ENCODE assay signal across 18 cellular contexts in the genomic region with DNA sequence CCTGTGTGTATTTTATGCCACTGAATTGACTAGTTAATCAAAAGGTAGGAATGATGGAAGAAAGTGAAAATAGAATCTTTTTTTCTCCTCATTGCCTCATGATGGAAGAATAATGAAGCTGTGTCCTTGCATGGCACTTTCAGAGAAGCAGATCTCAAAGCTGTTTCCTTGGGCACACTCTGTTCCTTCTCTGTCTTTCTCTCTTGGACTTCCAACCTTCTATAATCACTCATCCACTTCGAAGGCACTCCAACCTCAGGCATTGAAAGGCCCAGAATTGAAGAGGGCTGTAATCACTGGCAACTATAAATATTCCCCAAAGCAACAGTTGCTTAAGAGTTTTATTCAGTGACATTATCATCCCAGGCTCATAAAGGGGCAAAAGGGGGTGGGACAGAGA. TPM values are rescaled to one million over a fixed set of nuclear protein-coding genes. Genes with fewer than 3 reads are reported as not detected.
DNase-seq lines count a peak whose midpoint lies in the region; ATAC-seq and TF ChIP-seq lines count a peak whose summit lies in the region.
"Had no signal": no experiment of that assay in that cellular context is flagged by ENCODE, and none has a peak within 500 bp of the region (broad histone marks: within the 10 kb centered on the region; RNA-seq: fewer than 3 reads in every experiment).

No MANE protein-coding gene starts in this region.

- H3K4me2 ChIP-seq in HCT116 (ENCODE audit: low read length) (no peak overlapping the region; the same call in 1 of the 2 replicates), neural progenitor cell (no peak overlapping the region)

- H4K20me1 ChIP-seq in HCT116 (ENCODE audit: insufficient read depth) (no peaks in the 10 kb centered on the region), neural progenitor cell (ENCODE audit: low read depth) (no peaks in the 10 kb centered on the region)

- H3K9me3 ChIP-seq in HCT116 (ENCODE audit: control insufficient read depth in 1 of 2, insufficient read depth in 1 of 2, low read depth in 1 of 2, low read length in 2 of 2), result no peaks in the 10 kb centered on the region
- no peaks in the 10 kb centered on the region for H3K9me3 ChIP-seq in neural progenitor cell (ENCODE audit: low read depth)
- H3K9me3 ChIP-seq: BE2C, Peyer's patch had no signal

- H3K27me3 Mint-ChIP-seq in neural progenitor cell (ENCODE audit: insufficient read depth, low read depth), result peaks cover 2% of the 10 kb centered on the region
- H3K27me3 Mint-ChIP-seq: CD4-positive, alpha-beta memory T cell had no signal

- CTCF ChIA-PET in HCT116 (lab: Charles Lee), result no interaction called here

- no peak overlapping the region for H3K4me3 Mint-ChIP-seq in neural progenitor cell
- H3K4me3 Mint-ChIP-seq: CD4-positive, alpha-beta memory T cell; H9 had no signal

- H2AFZ ChIP-seq in ACC112 (ENCODE audit: low read length, unreplicated experiment) (peak overlapping the region; percentile 47), HCT116 (ENCODE audit: low read depth, low read length, poor library complexity, severe bottlenecking) (no peak overlapping the region), neural progenitor cell (replicated peaks) (no peak overlapping the region)

- no peak for ATAC-seq in HCT116
- ATAC-seq: SK-N-SH treated with all-trans-retinoic acid at 6 μM for 48 hours had no signal

- no TSS peak for BruUV-seq in HCT116 (replicated peaks; lab: Mats Ljungman, UMichigan)

- H3K79me2 ChIP-seq in ACC112 (ENCODE audit: control insufficient read depth, insufficient read depth, low read length, unreplicated experiment) (no peaks in the 10 kb centered on the region), HCT116 (ENCODE audit: insufficient read depth, low read length) (no peaks in the 10 kb centered on the region), neural progenitor cell (ENCODE audit: low read depth) (no peaks in the 10 kb centered on the region)

- H3K27me3 ChIP-seq in ACC112 (ENCODE audit: insufficient read depth, low read length), result no peaks in the 10 kb centered on the region
- H3K27me3 ChIP-seq in HCT116 (ENCODE audit: insufficient read depth, low read length), result no peaks in the 10 kb centered on the region
- H3K27me3 ChIP-seq in neural progenitor cell, result no peaks in the 10 kb centered on the region
- H3K27me3 ChIP-seq: BE2C, Peyer's patch had no signal

- H3K27ac ChIP-seq in ACC112 (ENCODE audit: low read depth, low read length), result peak overlapping the region; percentile 71; the same call in 1 of the 2 replicates
- H3K27ac ChIP-seq in HCT116 (ENCODE audit: low read depth, low read length), result peak overlapping the region; percentile 99
- no peak overlapping the region for H3K27ac ChIP-seq in neural progenitor cell

- H3F3A ChIP-seq in neural progenitor cell (ENCODE audit: low read depth), result no peaks in the 10 kb centered on the region

- H3K27ac Mint-ChIP-seq in neural progenitor cell, result peak overlapping the region; percentile 39
- H3K27ac Mint-ChIP-seq: H9 had no signal

- H3K36me3 Mint-ChIP-seq in neural progenitor cell, result no peaks in the 10 kb centered on the region
- H3K36me3 Mint-ChIP-seq: CD4-positive, alpha-beta memory T cell had no signal

- POLR2A ChIA-PET in HCT116 (lab: Charles Lee), result interaction anchor here (2.2 kb wide), 1 partner anchor 9 kb away, joined by 7 read pairs; no protein-coding TSS in a partner anchor

- intact Hi-C loops in HCT116 (cut with micrococcal nuclease), result loop anchor here (5.0 kb wide), 1 partner anchor 120 kb away; no protein-coding TSS in a partner anchor

- H3K4me3 ChIP-seq in ACC112 (ENCODE audit: low read depth, low read length) (no peak overlapping the region), HCT116 (replicated peaks in 1 of 2; ENCODE audit: low read depth in 1 of 2, low read length in 2 of 2) (no peak overlapping the region), neural progenitor cell (no peak overlapping the region)
- H3K4me3 ChIP-seq: Peyer's patch had no signal

- no peak for TF ChIP-seq RAD21 in HCT116 (IDR thresholded peaks at IDR 0.05; ENCODE audit: low read depth)

- no peak for DNase-seq in HCT116 (ENCODE audit: low read depth, low spot score)
- DNase-seq in amniotic epithelial cell (ENCODE audit: low read depth), result peak; percentile 61
- DNase-seq in neural progenitor cell (ENCODE audit: low spot score), result no peak
- DNase-seq in AG08396 (ENCODE audit: low spot score), result no peak
- no peak for DNase-seq in germinal center (ENCODE audit: low spot score)
- no peak for DNase-seq in HK-2 (ENCODE audit: unreplicated experiment)
- DNase-seq: BE2C; CD4-positive, alpha-beta memory T cell; GF-D8; H9; Kasumi-1; NCI-H1105 treated with DMSO at 0.1 percent for 48 hours; NCI-H2081; NCI-H446; Peyer's patch; SHP77 had no signal

- H3K4me1 ChIP-seq in ACC112 (ENCODE audit: control insufficient read depth, insufficient read depth, low read length, unreplicated experiment), result peaks cover 34% of the 10 kb centered on the region
- peaks cover 32 to 51% of the 10 kb centered on the region in 2 experiments for H3K4me1 ChIP-seq in HCT116 (ENCODE audit: control insufficient read depth in 1 of 2, insufficient read depth in 2 of 2, low read length in 2 of 2)
- no peaks in the 10 kb centered on the region for H3K4me1 ChIP-seq in neural progenitor cell
- H3K4me1 ChIP-seq: BE2C had no signal

- H3K36me3 ChIP-seq in ACC112 (ENCODE audit: insufficient read depth, low read length), result no peaks in the 10 kb centered on the region
- 0 out of 4 replicates have a peak, but pooled peaks cover 0 to 4% of the 10 kb centered on the region in 2 experiments for H3K36me3 ChIP-seq in HCT116 (ENCODE audit: control insufficient read depth in 1 of 2, insufficient read depth in 2 of 2, low read length in 2 of 2)
- H3K36me3 ChIP-seq in neural progenitor cell, result no peaks in the 10 kb centered on the region
- H3K36me3 ChIP-seq: BE2C, Peyer's patch had no signal

- H3K9me3 Mint-ChIP-seq in neural progenitor cell, result no peaks in the 10 kb centered on the region
- H3K9me3 Mint-ChIP-seq: H9 had no signal

- H3K4me1 Mint-ChIP-seq in neural progenitor cell, result peaks cover 8% of the 10 kb centered on the region
- H3K4me1 Mint-ChIP-seq: H9 had no signal

- TF ChIP-seq CTCF in HCT116 (IDR thresholded peaks at IDR 0.05 in 2 of 3, conservative IDR thresholded peaks at IDR 0.05 in 1 of 3; ENCODE audit: borderline replicate concordance in 1 of 3, insufficient read depth in 1 of 3, low read depth in 2 of 3, low read length in 2 of 3) (no peak), neural progenitor cell (IDR thresholded peaks at IDR 0.05) (no peak)

- no peak overlapping the region for H3K9ac ChIP-seq in HCT116 (ENCODE audit: low read length)
- no peak overlapping the region for H3K9ac ChIP-seq in neural progenitor cell

- RAD21 ChIA-PET in HCT116 (lab: Charles Lee; ENCODE audit: low non-redundant PET in 1 of 2, low total read pairs in 2 of 2, uncharacterized antibody in 2 of 2, unreplicated experiment in 2 of 2), result no interaction called here

- no peak for TF ChIP-seq POLR2A in HCT116 (IDR thresholded peaks at IDR 0.05; ENCODE audit: borderline replicate concordance, extremely low read depth, insufficient read depth, insufficient read length)

- H3K9me2 ChIP-seq in HCT116 (ENCODE audit: insufficient read depth), result no peaks in the 10 kb centered on the region

TF ChIP-seq in HCT116, 20 proteins besides CTCF, POLR2A, EP300 and RAD21:
- TF ChIP-seq, protein P1, sequence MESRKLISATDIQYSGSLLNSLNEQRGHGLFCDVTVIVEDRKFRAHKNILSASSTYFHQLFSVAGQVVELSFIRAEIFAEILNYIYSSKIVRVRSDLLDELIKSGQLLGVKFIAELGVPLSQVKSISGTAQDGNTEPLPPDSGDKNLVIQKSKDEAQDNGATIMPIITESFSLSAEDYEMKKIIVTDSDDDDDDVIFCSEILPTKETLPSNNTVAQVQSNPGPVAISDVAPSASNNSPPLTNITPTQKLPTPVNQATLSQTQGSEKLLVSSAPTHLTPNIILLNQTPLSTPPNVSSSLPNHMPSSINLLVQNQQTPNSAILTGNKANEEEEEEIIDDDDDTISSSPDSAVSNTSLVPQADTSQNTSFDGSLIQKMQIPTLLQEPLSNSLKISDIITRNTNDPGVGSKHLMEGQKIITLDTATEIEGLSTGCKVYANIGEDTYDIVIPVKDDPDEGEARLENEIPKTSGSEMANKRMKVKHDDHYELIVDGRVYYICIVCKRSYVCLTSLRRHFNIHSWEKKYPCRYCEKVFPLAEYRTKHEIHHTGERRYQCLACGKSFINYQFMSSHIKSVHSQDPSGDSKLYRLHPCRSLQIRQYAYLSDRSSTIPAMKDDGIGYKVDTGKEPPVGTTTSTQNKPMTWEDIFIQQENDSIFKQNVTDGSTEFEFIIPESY (IDR thresholded peaks at IDR 0.05; ENCODE audit: extremely low read depth, insufficient replicate concordance, low read length), result no peak
TF ChIP-seq in HCT116: peak in this region for 0.

RNA-seq across cellular contexts. Expression of gene DNASE2B, which starts 31.1 kb away (rescaled TPM):
- total RNA-seq in HCT116 (2021; ENCODE audit: unreplicated experiment) (0.42 TPM), neural progenitor cell (ENCODE audit: low replicate concordance) (not detected in 2 replicates)
- 0.22 and 0.48 TPM in 2 replicates for polyA plus RNA-seq in HCT116 (2012)
- total RNA-seq: CD4-positive, alpha-beta memory T cell; H9; Peyer's patch had no signal
- polyA plus RNA-seq: CD4-positive, alpha-beta memory T cell had no signal
